1 cellular context compared by ENCODE assay signal in genomic region chr17:81429813-81430510, GRCh38.
TF ChIP-seq lines count a peak whose summit lies in the region.

No MANE protein-coding gene starts in this region.

TF ChIP-seq in IMR-90, 13 proteins besides CTCF, POLR2A, EP300 and RAD21 (continued from another document):
- TF ChIP-seq ELK1 (IDR thresholded peaks at IDR 0.05; ENCODE audit: borderline replicate concordance, low read depth, low read length), result no peak
- no peak for TF ChIP-seq CEBPB (IDR thresholded peaks at IDR 0.05; ENCODE audit: low read depth, low read length)
- TF ChIP-seq RCOR1 (IDR thresholded peaks at IDR 0.05; ENCODE audit: insufficient replicate concordance, low read length), result no peak
- TF ChIP-seq CHD1 (IDR thresholded peaks at IDR 0.05; ENCODE audit: low read depth, low read length), result no peak
- TF ChIP-seq NFE2L2 (IDR thresholded peaks at IDR 0.05; ENCODE audit: low read depth, low read length), result no peak
TF ChIP-seq in IMR-90: peak in this region for 0.
